Comparison of ENCODE assay signal across 29 cellular contexts in the genomic region with DNA sequence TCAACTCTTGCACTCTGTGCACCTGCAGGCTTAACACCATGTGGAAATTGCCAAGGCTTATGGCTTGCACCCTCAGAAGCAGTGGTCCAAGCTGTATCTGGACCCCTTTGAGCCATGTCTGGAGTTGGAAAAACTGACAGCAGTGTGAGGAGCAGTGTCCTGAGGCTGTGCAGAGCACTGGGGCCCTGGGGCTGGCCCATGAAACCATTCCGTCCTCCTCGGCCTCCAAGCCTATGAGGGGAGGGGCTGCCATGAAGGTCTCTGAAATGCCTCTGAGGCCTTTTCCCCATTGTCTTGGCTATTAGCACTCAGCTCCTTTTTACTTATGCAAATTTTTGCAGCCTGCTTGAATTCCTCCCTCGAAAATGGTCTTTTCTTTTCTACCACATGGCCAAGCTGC.
"Had no signal": no experiment of that assay in that cellular context is flagged by ENCODE, and none has a peak within 500 bp of the region (broad histone marks: within the 10 kb centered on the region; RNA-seq: fewer than 3 reads in every experiment).

No MANE protein-coding gene starts in this region.

- H3K27ac ChIP-seq: stomach, suprapubic skin, testis, thoracic aorta, thyroid gland, tibial artery, tibial nerve, transverse colon, upper lobe of left lung, upper lobe of right lung, uterus, vagina had no signal

- H3K9me3 ChIP-seq: suprapubic skin, testis, thoracic aorta, thyroid gland had no signal

- H3K4me3 Mint-ChIP-seq: stimulated activated effector memory CD8-positive, alpha-beta T cell treated with anti-CD3 and anti-CD28 coated beads, Interleukin-12 subunit alpha, Interleukin-12 subunit beta, amount 100 ng/mL, for 72 hours; stimulated activated memory B cell treated with anti-CD40 and anti-IgM and Interleukin-4, amounts not matched to agents 10 μg/mL and 1 μg/mL and 100 μg/mL, for 72 hours; stimulated activated naive B cell treated with anti-CD40 and anti-IgM and Interleukin-4, amounts not matched to agents 10 μg/mL and 1 μg/mL and 100 μg/mL, for 72 hours; stimulated activated naive CD8-positive, alpha-beta T cell treated with anti-CD3 and anti-CD28 coated beads, Interleukin-15, amount 100 ng/mL, for 72 hours; stimulated activated naive CD8-positive, alpha-beta T cell treated with anti-CD3 and anti-CD28 coated beads, Interleukin-15, Interleukin-2, amounts not matched to agents 100 ng/mL and 50 ng/mL, for 24 hours; type B pancreatic cell had no signal

- DNase-seq: stimulated activated CD4-positive, alpha-beta T cell treated with anti-CD3 and anti-CD28 coated beads, Interleukin-2, amount 100 ng/mL, for 48 hours; stimulated activated CD4-positive, alpha-beta T cell treated with anti-CD3 and anti-CD28 coated beads, Interleukin-4, amount 100 ng/mL, for 1 hour; stimulated activated CD4-positive, alpha-beta T cell treated with anti-CD3 and anti-CD28 coated beads, Interleukin-4, amount 100 ng/mL, for 24 hours; stimulated activated CD4-positive, alpha-beta T cell treated with anti-CD3 and anti-CD28 coated beads, Interleukin-4, amount 100 ng/mL, for 4 hours; stimulated activated CD8-positive, alpha-beta memory T cell treated with anti-CD3 and anti-CD28 coated beads, Interleukin-4, amount 100 ng/mL, for 48 hours; stimulated activated naive B cell treated with anti-CD40 and anti-IgM and Interleukin-4, amounts not matched to agents 10 μg/mL and 1 μg/mL and 100 μg/mL, for 72 hours; stimulated activated naive CD4-positive, alpha-beta T cell; stimulated activated naive CD4-positive, alpha-beta T cell treated with Interleukin-2 at 50 U/mL for 16 hours; stimulated activated naive CD8-positive, alpha-beta T cell treated with anti-CD3 and anti-CD28 coated beads, Interleukin-15, amount 100 ng/mL, for 72 hours; stimulated activated naive CD8-positive, alpha-beta T cell treated with anti-CD3 and anti-CD28 coated beads, Interleukin-15, Interleukin-2, amounts not matched to agents 100 U/mL and 50 U/mL, for 24 hours; stomach; substantia nigra; testis; thyroid gland; tibial artery; transverse colon; trophoblast cell; upper lobe of left lung; upper lobe of right lung; uterus had no signal

- H3K4me1 Mint-ChIP-seq: stimulated activated effector memory CD8-positive, alpha-beta T cell treated with anti-CD3 and anti-CD28 coated beads, Interleukin-12 subunit alpha, Interleukin-12 subunit beta, amount 100 ng/mL, for 72 hours; stimulated activated memory B cell treated with anti-CD40 and anti-IgM and Interleukin-4, amounts not matched to agents 10 μg/mL and 1 μg/mL and 100 μg/mL, for 72 hours; stimulated activated naive B cell treated with anti-CD40 and anti-IgM and Interleukin-4, amounts not matched to agents 10 μg/mL and 1 μg/mL and 100 μg/mL, for 72 hours; stimulated activated naive CD8-positive, alpha-beta T cell treated with anti-CD3 and anti-CD28 coated beads, Interleukin-15, amount 100 ng/mL, for 72 hours had no signal

- H3K27me3 ChIP-seq: stomach, suprapubic skin, testis, thyroid gland, tibial artery, tibial nerve, transverse colon, upper lobe of left lung, upper lobe of right lung, uterus, vagina had no signal

- FAIRE-seq: urothelium cell line had no signal

- H3K27ac Mint-ChIP-seq: stimulated activated effector memory CD8-positive, alpha-beta T cell treated with anti-CD3 and anti-CD28 coated beads, Interleukin-12 subunit alpha, Interleukin-12 subunit beta, amount 100 ng/mL, for 72 hours; stimulated activated memory B cell treated with anti-CD40 and anti-IgM and Interleukin-4, amounts not matched to agents 10 μg/mL and 1 μg/mL and 100 μg/mL, for 72 hours; stimulated activated naive B cell treated with anti-CD40 and anti-IgM and Interleukin-4, amounts not matched to agents 10 μg/mL and 1 μg/mL and 100 μg/mL, for 72 hours; stimulated activated naive CD8-positive, alpha-beta T cell treated with anti-CD3 and anti-CD28 coated beads, Interleukin-15, amount 100 ng/mL, for 72 hours; stimulated activated naive CD8-positive, alpha-beta T cell treated with anti-CD3 and anti-CD28 coated beads, Interleukin-15, Interleukin-2, amounts not matched to agents 100 ng/mL and 50 ng/mL, for 24 hours; type B pancreatic cell had no signal

- H3K27me3 Mint-ChIP-seq: stimulated activated memory B cell treated with anti-CD40 and anti-IgM and Interleukin-4, amounts not matched to agents 10 μg/mL and 1 μg/mL and 100 μg/mL, for 72 hours; stimulated activated naive B cell treated with anti-CD40 and anti-IgM and Interleukin-4, amounts not matched to agents 10 μg/mL and 1 μg/mL and 100 μg/mL, for 72 hours; stimulated activated naive CD8-positive, alpha-beta T cell treated with anti-CD3 and anti-CD28 coated beads, Interleukin-15, amount 100 ng/mL, for 72 hours; stimulated activated naive CD8-positive, alpha-beta T cell treated with anti-CD3 and anti-CD28 coated beads, Interleukin-15, Interleukin-2, amounts not matched to agents 100 ng/mL and 50 ng/mL, for 24 hours; type B pancreatic cell had no signal

- H3K36me3 ChIP-seq: thoracic aorta, thyroid gland, transverse colon, upper lobe of right lung, uterus had no signal

- H3K4me3 ChIP-seq: stomach, suprapubic skin, testis, thoracic aorta, thyroid gland, tibial artery, tibial nerve, transverse colon, upper lobe of left lung, upper lobe of right lung, uterus, vagina had no signal

- H3K36me3 Mint-ChIP-seq: stimulated activated effector memory CD8-positive, alpha-beta T cell treated with anti-CD3 and anti-CD28 coated beads, Interleukin-12 subunit alpha, Interleukin-12 subunit beta, amount 100 ng/mL, for 72 hours had no signal

- H3K4me1 ChIP-seq: stomach, testis, thyroid gland, upper lobe of right lung, uterus had no signal
